ENCODE assay signal across 27 cellular contexts in the genomic region with DNA sequence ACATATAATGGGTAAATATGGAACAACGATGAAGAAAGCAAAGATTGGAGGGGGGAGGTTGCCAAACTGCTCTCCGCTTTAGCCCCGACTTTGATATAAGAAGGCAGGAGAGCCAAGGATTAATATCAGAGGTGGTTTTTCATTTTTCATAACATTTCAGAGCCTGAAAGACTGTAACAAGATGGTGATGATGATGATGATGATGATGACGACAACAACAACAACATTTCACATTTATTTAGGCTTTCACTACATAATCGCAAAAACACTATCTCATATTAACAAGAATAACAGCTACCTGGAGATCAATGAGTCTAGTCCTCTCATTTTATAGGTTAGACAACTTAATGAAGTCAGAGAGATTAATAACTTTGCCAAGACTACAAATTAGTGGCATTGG.
"Had no signal": no experiment of that assay in that cellular context is flagged by ENCODE, and none has a peak within 500 bp of the region (broad histone marks: within the 10 kb centered on the region; RNA-seq: fewer than 3 reads in every experiment).

No MANE protein-coding gene starts in this region.

- H3K9me3 ChIP-seq: colonic mucosa, esophagus muscularis mucosa, esophagus squamous epithelium, gastrocnemius medialis, gastroesophageal sphincter, heart left ventricle, heart right ventricle had no signal

- H3K4me3 ChIP-seq: colonic mucosa, coronary artery, dorsolateral prefrontal cortex, esophagus muscularis mucosa, esophagus squamous epithelium, gastrocnemius medialis, gastroesophageal sphincter, heart left ventricle, heart right ventricle had no signal

- ATAC-seq: effector memory CD8-positive, alpha-beta T cell; esophagus mucosa; foreskin keratinocyte; gastrocnemius medialis; gastroesophageal sphincter; heart left ventricle; heart right ventricle had no signal

- DNase-seq: colonic mucosa; cortex of kidney; dermis blood vessel endothelial cell; dorsolateral prefrontal cortex; effector CD4-positive, alpha-beta T cell; effector CD8-positive, alpha-beta T cell; effector memory CD4-positive, alpha-beta T cell; effector memory CD8-positive, alpha-beta T cell; endodermal cell; erythroblast; esophagus squamous epithelium; foreskin fibroblast; foreskin keratinocyte; foreskin melanocyte; gastrocnemius medialis; glutamatergic neuron; head of caudate nucleus; heart left ventricle; heart right ventricle had no signal

- FAIRE-seq: endometrium, endothelial cell of umbilical vein, frontal cortex had no signal

- H3K4me1 ChIP-seq: colonic mucosa, esophagus muscularis mucosa, esophagus squamous epithelium, foreskin keratinocyte, gastrocnemius medialis, gastroesophageal sphincter, heart left ventricle, heart right ventricle had no signal

- H3K27ac ChIP-seq: colonic mucosa, coronary artery, dorsolateral prefrontal cortex, epithelial cell of prostate, esophagus muscularis mucosa, esophagus squamous epithelium, foreskin keratinocyte, gastrocnemius medialis, gastroesophageal sphincter, heart left ventricle, heart right ventricle had no signal

- H3K36me3 ChIP-seq: colonic mucosa, esophagus muscularis mucosa, esophagus squamous epithelium, gastrocnemius medialis, gastroesophageal sphincter, heart left ventricle, heart right ventricle had no signal

- H3K27me3 ChIP-seq: colonic mucosa, dorsolateral prefrontal cortex, esophagus muscularis mucosa, esophagus squamous epithelium, foreskin keratinocyte, gastrocnemius medialis, gastroesophageal sphincter, heart left ventricle, heart right ventricle had no signal
